ENCODE assay signal across 11 cellular contexts in the genomic region with DNA sequence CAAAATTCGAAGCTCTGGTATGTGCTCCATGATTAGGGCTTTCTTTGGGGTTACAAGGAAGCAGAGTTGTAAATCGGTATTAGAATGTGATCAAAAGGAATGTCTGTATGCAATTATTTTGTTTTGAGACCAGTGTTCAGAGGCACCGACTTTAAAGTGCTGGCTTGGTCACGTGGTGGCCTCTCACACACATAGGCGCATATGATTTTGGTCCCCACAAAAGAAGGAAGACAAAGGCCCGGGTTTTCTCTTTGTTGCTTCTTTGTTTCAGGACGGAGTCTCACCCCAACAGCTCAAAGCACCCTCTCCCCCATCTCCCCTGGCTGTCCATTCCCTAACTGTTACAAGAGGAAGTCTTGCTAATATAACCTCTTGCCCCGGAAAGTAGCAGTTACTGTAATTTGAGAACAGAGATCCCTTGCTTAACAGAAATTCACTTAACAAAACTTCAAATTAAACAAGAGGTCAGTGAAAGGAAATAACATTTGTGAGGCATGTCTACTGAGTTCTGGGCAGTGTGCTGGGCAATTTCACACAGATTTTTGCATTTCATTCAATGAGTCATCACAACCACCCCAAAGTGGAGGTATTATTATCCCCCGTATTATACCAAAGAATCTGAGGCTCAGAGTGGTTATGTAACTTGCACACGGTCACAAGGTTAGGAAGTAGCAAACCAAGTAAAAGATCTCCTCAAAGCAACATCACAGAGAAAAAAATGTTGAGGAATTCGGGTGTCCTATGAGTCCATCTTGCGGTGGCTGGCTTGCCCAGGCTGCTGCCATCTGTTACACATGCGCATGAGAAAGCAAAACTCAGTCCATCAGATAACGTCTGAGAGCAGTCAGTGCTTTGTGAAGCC.
A peak's percentile ranks its signal among the peaks of the same experiment; 100 is the strongest.
DNase-seq lines count a peak whose midpoint lies in the region; ATAC-seq and TF ChIP-seq lines count a peak whose summit lies in the region.
"Had no signal": no experiment of that assay in that cellular context is flagged by ENCODE, and none has a peak within 500 bp of the region (broad histone marks: within the 10 kb centered on the region; RNA-seq: fewer than 3 reads in every experiment).

No MANE protein-coding gene starts in this region.

- intact Hi-C loops in activated T-helper 2 cell treated with anti-CD3 and anti-CD28 coated beads, Interferon-gamma antibody, Interleukin-2, Interleukin-4, amounts not matched to agents 10 μg/mL and 5 μg/mL and 100 μg/mL, durations not matched to agents 14 hours and 24 hours and 36 hours (cut with micrococcal nuclease), result no loop called here

- H3K27me3 Mint-ChIP-seq in activated T-helper 2 cell treated with anti-CD3 and anti-CD28 coated beads, Interferon-gamma antibody, Interleukin-2, Interleukin-4, amounts not matched to agents 10 μg/mL and 5 μg/mL and 100 μg/mL, durations not matched to agents 14 hours and 24 hours and 36 hours (ENCODE audit: low read depth), result peaks cover 8% of the 10 kb centered on the region

- no peaks in the 10 kb centered on the region for H3K9me3 Mint-ChIP-seq in activated T-helper 2 cell treated with anti-CD3 and anti-CD28 coated beads, Interferon-gamma antibody, Interleukin-2, Interleukin-4, amounts not matched to agents 10 μg/mL and 5 μg/mL and 100 μg/mL, durations not matched to agents 14 hours and 24 hours and 36 hours
- H3K9me3 Mint-ChIP-seq: activated naive CD8-positive, alpha-beta T cell treated with anti-CD3 and anti-CD28 coated beads, Interleukin-2, amount 10 ng/mL, durations not matched to agents 7 days and 5 days; T-helper 1 cell treated with Interleukin-12 subunit alpha and Interleukin-12 subunit beta and Interleukin-4 antibody, amounts not matched to agents 30 μg/mL and 1 μg/mL, for 36 hours had no signal

- H3K4me1 Mint-ChIP-seq in activated T-helper 2 cell treated with anti-CD3 and anti-CD28 coated beads, Interferon-gamma antibody, Interleukin-2, Interleukin-4, amounts not matched to agents 10 μg/mL and 5 μg/mL and 100 μg/mL, durations not matched to agents 14 hours and 24 hours and 36 hours (ENCODE audit: low read depth), result no peaks in the 10 kb centered on the region
- H3K4me1 Mint-ChIP-seq: activated naive CD8-positive, alpha-beta T cell treated with anti-CD3 and anti-CD28 coated beads, Interleukin-2, amount 10 ng/mL, durations not matched to agents 7 days and 5 days had no signal

- H3K4me3 ChIP-seq in fibroblast of pulmonary artery (replicated peaks; ENCODE audit: low read depth, low read length), result no peak overlapping the region

- DNase-seq in GM03348 (ENCODE audit: low spot score) (peak; percentile 65), SK-N-DZ (ENCODE audit: low spot score) (peak; percentile 27), fibroblast of pulmonary artery (ENCODE audit: low read depth) (peak; percentile 72), retina (peak; percentile 74), NCI-H2171 treated with DMSO at 0.1 percent for 48 hours (lab: John Stamatoyannopoulos, UW) (no peak), OCI-M2 (lab: John Stamatoyannopoulos, UW; ENCODE audit: unreplicated experiment) (no peak)
- DNase-seq in activated T-helper 2 cell treated with anti-CD3 and anti-CD28 coated beads, Interferon-gamma antibody, Interleukin-2, Interleukin-4, amounts not matched to agents 10 μg/mL and 5 μg/mL and 100 μg/mL, durations not matched to agents 14 hours and 24 hours and 36 hours (ENCODE audit: low spot score), result no peak
- DNase-seq: activated naive CD8-positive, alpha-beta T cell treated with anti-CD3 and anti-CD28 coated beads, Interleukin-2, amount 10 ng/mL, durations not matched to agents 7 days and 5 days; stimulated activated CD4-positive, alpha-beta T cell treated with anti-CD3 and anti-CD28 coated beads, Interleukin-2, amount 100 ng/mL, for 24 hours had no signal

- no peak overlapping the region for H3K27ac Mint-ChIP-seq in activated T-helper 2 cell treated with anti-CD3 and anti-CD28 coated beads, Interferon-gamma antibody, Interleukin-2, Interleukin-4, amounts not matched to agents 10 μg/mL and 5 μg/mL and 100 μg/mL, durations not matched to agents 14 hours and 24 hours and 36 hours
- H3K27ac Mint-ChIP-seq: activated naive CD8-positive, alpha-beta T cell treated with anti-CD3 and anti-CD28 coated beads, Interleukin-2, amount 10 ng/mL, durations not matched to agents 7 days and 5 days; T-helper 1 cell treated with Interleukin-12 subunit alpha and Interleukin-12 subunit beta and Interleukin-4 antibody, amounts not matched to agents 30 μg/mL and 1 μg/mL, for 36 hours had no signal

- no peak for TF ChIP-seq CTCF in fibroblast of pulmonary artery (IDR thresholded peaks at IDR 0.05; ENCODE audit: low read length, missing control alignments)

- ATAC-seq in HG02610 (IDR thresholded peaks at IDR 0.05; ENCODE audit: unreplicated experiment), result no peak

- no peak overlapping the region for H3K4me3 Mint-ChIP-seq in activated T-helper 2 cell treated with anti-CD3 and anti-CD28 coated beads, Interferon-gamma antibody, Interleukin-2, Interleukin-4, amounts not matched to agents 10 μg/mL and 5 μg/mL and 100 μg/mL, durations not matched to agents 14 hours and 24 hours and 36 hours (ENCODE audit: low read depth)
- H3K4me3 Mint-ChIP-seq: activated naive CD8-positive, alpha-beta T cell treated with anti-CD3 and anti-CD28 coated beads, Interleukin-2, amount 10 ng/mL, durations not matched to agents 7 days and 5 days; T-helper 1 cell treated with Interleukin-12 subunit alpha and Interleukin-12 subunit beta and Interleukin-4 antibody, amounts not matched to agents 30 μg/mL and 1 μg/mL, for 36 hours had no signal

- H3K36me3 Mint-ChIP-seq in activated T-helper 2 cell treated with anti-CD3 and anti-CD28 coated beads, Interferon-gamma antibody, Interleukin-2, Interleukin-4, amounts not matched to agents 10 μg/mL and 5 μg/mL and 100 μg/mL, durations not matched to agents 14 hours and 24 hours and 36 hours (ENCODE audit: low read depth), result no peaks in the 10 kb centered on the region
- H3K36me3 Mint-ChIP-seq: activated naive CD8-positive, alpha-beta T cell treated with anti-CD3 and anti-CD28 coated beads, Interleukin-2, amount 10 ng/mL, durations not matched to agents 7 days and 5 days had no signal

Comparison
In these comparisons a context has a peak if more than half of its experiments do, and no peak if none do; other contexts are left out.
1. DNase-seq: peak in GM03348 (single experiment), SK-N-DZ (single experiment), fibroblast of pulmonary artery (single experiment) and retina (single experiment); none in NCI-H2171 treated with DMSO at 0.1 percent for 48 hours (single experiment), OCI-M2 (single experiment) and activated T-helper 2 cell treated with anti-CD3 and anti-CD28 coated beads, Interferon-gamma antibody, Interleukin-2, Interleukin-4, amounts not matched to agents 10 μg/mL and 5 μg/mL and 100 μg/mL, durations not matched to agents 14 hours and 24 hours and 36 hours (single experiment).